Comparison of ENCODE assay signal across 22 cellular contexts in genomic region chr9:4549751-4550295, GRCh38. TPM values are rescaled to one million over a fixed set of nuclear protein-coding genes. Genes with fewer than 3 reads are reported as not detected.
DNase-seq lines count a peak whose midpoint lies in the region; ATAC-seq, FAIRE-seq and TF ChIP-seq lines count a peak whose summit lies in the region.
"Had no signal": no experiment of that assay in that cellular context is flagged by ENCODE, and none has a peak within 500 bp of the region (broad histone marks: within the 10 kb centered on the region; RNA-seq: fewer than 3 reads in every experiment).

No MANE protein-coding gene starts in this region.

- peaks cover 18% of the 10 kb centered on the region for H3K4me1 Mint-ChIP-seq in astrocyte (ENCODE audit: low read depth, unreplicated experiment)
- H3K4me1 Mint-ChIP-seq: memory B cell had no signal

- FAIRE-seq in astrocyte (lab: Jason Lieb, UNC): no peak
- FAIRE-seq: islet of Langerhans had no signal

- DNase-seq in GM03348 (ENCODE audit: low spot score) (peak; percentile 16), astrocyte (ENCODE audit: low read depth) (no peak), left lobe of liver (ENCODE audit: low spot score) (no peak), NCI-H1436 treated with DMSO at 0.1 percent for 48 hours (lab: John Stamatoyannopoulos, UW) (no peak), SJCRH30 (no peak)
- DNase-seq: activated naive CD4-positive, alpha-beta T cell treated with anti-CD3 and anti-CD28 coated beads, Interleukin-2, amount 50 U/mL, for 16 hours; activated T-cell treated with anti-CD3 and anti-CD28 coated beads, Interleukin-2, amount 50 U/mL, for 4 hours; AML-193; aorta; COR-L47; DMS79 treated with DMSO at 0.1 percent for 48 hours; effector CD8-positive, alpha-beta T cell; hypothalamus; naive thymus-derived CD8-positive, alpha-beta T cell; NCI-H1092; ovary had no signal

- H3K4me3 ChIP-seq in astrocyte (ENCODE audit: insufficient read depth, low read depth, low read length) (no peak overlapping the region), thymus (ENCODE audit: low read length) (no peak overlapping the region), SJCRH30 (no peak overlapping the region)
- H3K4me3 ChIP-seq: ovary had no signal

- no peaks in the 10 kb centered on the region for H4K20me1 ChIP-seq in astrocyte (ENCODE audit: insufficient read depth, low read length)

- H3K9me3 ChIP-seq in astrocyte (ENCODE audit: insufficient read depth, low read depth, low read length) (no peaks in the 10 kb centered on the region), thymus (ENCODE audit: control insufficient read depth) (no peaks in the 10 kb centered on the region), SJCRH30 (replicated peaks) (no peaks in the 10 kb centered on the region)
- H3K9me3 ChIP-seq: ovary had no signal

- H3K27ac ChIP-seq in astrocyte (ENCODE audit: low read depth, low read length) (no peak overlapping the region), thymus (ENCODE audit: low read depth) (peak overlapping the region; percentile 11), SJCRH30 (no peak overlapping the region)
- H3K27ac ChIP-seq: ovary had no signal

- H3K4me3 Mint-ChIP-seq in astrocyte (ENCODE audit: unreplicated experiment): no peak overlapping the region
- H3K4me3 Mint-ChIP-seq: activated T-cell treated with anti-CD3 and anti-CD28 coated beads, Interleukin-2, amount 50 U/mL, for 4 hours; H9; memory B cell; naive thymus-derived CD8-positive, alpha-beta T cell; type B pancreatic cell had no signal

- peak overlapping the region; percentile 2 for H3K27ac Mint-ChIP-seq in astrocyte (ENCODE audit: unreplicated experiment)
- H3K27ac Mint-ChIP-seq: memory B cell, type B pancreatic cell had no signal

- no peak overlapping the region for H3K9ac ChIP-seq in astrocyte (ENCODE audit: low read length)

- H3K79me2 ChIP-seq in astrocyte (ENCODE audit: insufficient read depth, low read length): no peaks in the 10 kb centered on the region

- ATAC-seq in left lobe of liver: peak; percentile 52
- no peak for ATAC-seq in activated CD4-positive, CD25-positive, alpha-beta regulatory T cell treated with anti-CD3 and anti-CD28 coated beads, Interleukin-2, amount 50 U/mL, for 24 hours
- ATAC-seq: activated T-cell treated with anti-CD3 and anti-CD28 coated beads, Interleukin-2, amount 50 U/mL, for 4 hours; naive thymus-derived CD8-positive, alpha-beta T cell had no signal

- H3K36me3 Mint-ChIP-seq in astrocyte (ENCODE audit: low read depth, unreplicated experiment): peaks cover 3% of the 10 kb centered on the region
- H3K36me3 Mint-ChIP-seq: memory B cell; naive thymus-derived CD8-positive, alpha-beta T cell; type B pancreatic cell had no signal

- WGBS in thymus: 92% methylated on average over 4 of the region's 4 CpGs

- no peak overlapping the region for H3K4me2 ChIP-seq in astrocyte (ENCODE audit: low read length)

- H3K27me3 Mint-ChIP-seq in astrocyte (ENCODE audit: low read depth, unreplicated experiment): peaks cover 2% of the 10 kb centered on the region
- H3K27me3 Mint-ChIP-seq: naive thymus-derived CD8-positive, alpha-beta T cell; type B pancreatic cell had no signal

- peaks cover 10% of the 10 kb centered on the region for H3K4me1 ChIP-seq in astrocyte (ENCODE audit: insufficient read depth, low read length)
- H3K4me1 ChIP-seq in thymus (ENCODE audit: control insufficient read depth, insufficient read depth, low read length): peaks cover 33% of the 10 kb centered on the region
- no peaks in the 10 kb centered on the region for H3K4me1 ChIP-seq in SJCRH30

- H2AFZ ChIP-seq in astrocyte (ENCODE audit: low read depth, low read length): no peak overlapping the region

- TF ChIP-seq CTCF in astrocyte (IDR thresholded peaks at IDR 0.05; ENCODE audit: insufficient read depth, low read depth, low read length): no peak

- H3K27me3 ChIP-seq in astrocyte (ENCODE audit: insufficient read depth, low read length) (no peaks in the 10 kb centered on the region), thymus (ENCODE audit: control insufficient read depth, insufficient read depth) (no peaks in the 10 kb centered on the region), SJCRH30 (no peaks in the 10 kb centered on the region)
- H3K27me3 ChIP-seq: ovary had no signal

- H3K9me3 Mint-ChIP-seq in astrocyte (ENCODE audit: unreplicated experiment): peaks cover 1% of the 10 kb centered on the region
- H3K9me3 Mint-ChIP-seq: activated T-cell treated with anti-CD3 and anti-CD28 coated beads, Interleukin-2, amount 50 U/mL, for 4 hours; H9; naive thymus-derived CD8-positive, alpha-beta T cell; type B pancreatic cell had no signal

- H3K36me3 ChIP-seq in astrocyte (ENCODE audit: insufficient read depth, low read length): no peaks in the 10 kb centered on the region
- no peaks in the 10 kb centered on the region for H3K36me3 ChIP-seq in thymus (ENCODE audit: control insufficient read depth, insufficient read depth)
- H3K36me3 ChIP-seq in SJCRH30: no peaks in the 10 kb centered on the region
- H3K36me3 ChIP-seq: ovary had no signal

RNA-seq across cellular contexts. Expression of gene SLC1A1, which starts 59.6 kb away (rescaled TPM):
- total RNA-seq in astrocyte: 6.4 and 6.7 TPM in 2 replicates
- 23.1 TPM for total RNA-seq in left lobe of liver
- 0.59 TPM for polyA plus RNA-seq in thymus
- total RNA-seq in SJCRH30 (2014; rRNA removed; shearing (Covaris generic)): not detected in 2 replicates
- total RNA-seq: naive thymus-derived CD8-positive, alpha-beta T cell had no signal
- polyA plus RNA-seq: naive thymus-derived CD8-positive, alpha-beta T cell had no signal
